ENCODE assay signal across 1 cellular context in genomic region chr13:51603716-51604115, GRCh38.
TF ChIP-seq lines count a peak whose summit lies in the region.

No MANE protein-coding gene starts in this region.

TF ChIP-seq in HepG2, 621 proteins besides CTCF, POLR2A, EP300 and RAD21:
- TF ChIP-seq ATF7 (IDR thresholded peaks at IDR 0.05) = no peak
- TF ChIP-seq ATF7 (CRISPR knock-in tag; IDR thresholded peaks at IDR 0.05) = no peak
- no peak for TF ChIP-seq MIXL1 (CRISPR knock-in tag; IDR thresholded peaks at IDR 0.05)
- TF ChIP-seq ZNF788 (CRISPR knock-in tag; IDR thresholded peaks at IDR 0.05; ENCODE audit: borderline replicate concordance) = no peak
- no peak for TF ChIP-seq JUNB (CRISPR knock-in tag; IDR thresholded peaks at IDR 0.05; ENCODE audit: borderline replicate concordance)
- TF ChIP-seq ZSCAN12 (CRISPR knock-in tag; IDR thresholded peaks at IDR 0.05) = no peak
- TF ChIP-seq ZNF678 (CRISPR knock-in tag; IDR thresholded peaks at IDR 0.05) = no peak
- TF ChIP-seq RBM22 (optimal IDR thresholded peaks at IDR 0.05; ENCODE audit: low read length) = no peak
- TF ChIP-seq ZNF207 (IDR thresholded peaks at IDR 0.05; ENCODE audit: borderline replicate concordance) = no peak
TF ChIP-seq in HepG2: peak in this region for 0.
